ENCODE assay signal across 1 cellular context in the genomic region with DNA sequence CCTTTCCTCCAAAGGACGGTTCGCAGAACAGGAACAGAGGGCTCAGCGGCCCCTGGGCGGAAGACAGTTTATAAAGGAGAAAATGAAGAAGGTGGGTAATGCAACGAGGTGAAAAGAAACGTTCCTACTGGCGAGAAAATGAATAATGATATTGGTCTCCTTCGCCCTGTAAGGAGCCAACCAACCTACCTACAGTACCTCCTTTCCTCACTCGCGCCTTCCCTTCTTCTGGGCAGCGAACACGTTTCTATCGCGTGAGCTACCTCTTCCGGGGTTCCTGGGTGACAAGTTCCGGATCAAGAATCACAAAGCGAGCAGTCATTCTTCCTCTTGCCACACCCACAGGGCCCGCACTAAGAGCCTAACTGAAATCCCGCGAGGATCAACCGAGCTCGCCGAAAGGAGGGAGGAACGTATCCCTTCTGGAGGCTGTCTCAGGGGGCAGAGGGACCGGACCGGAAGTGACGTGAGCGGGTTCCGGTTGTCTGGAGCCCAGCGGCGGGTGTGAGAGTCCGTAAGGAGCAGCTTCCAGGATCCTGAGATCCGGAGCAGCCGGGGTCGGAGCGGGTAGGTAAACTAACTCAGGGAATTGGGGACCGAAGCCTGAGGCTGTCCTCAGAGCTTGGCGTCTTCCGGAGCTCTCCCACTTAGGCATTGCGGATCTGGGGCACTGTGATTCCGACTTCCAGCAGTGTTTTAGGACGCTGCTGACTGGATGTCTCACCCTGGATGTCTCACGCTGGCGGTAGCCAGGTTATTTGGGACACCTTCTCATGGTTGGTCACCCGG.
A peak's percentile ranks its signal among the peaks of the same experiment; 100 is the strongest.
TF ChIP-seq lines count a peak whose summit lies in the region.

A gene (minus strand): TSS at position 249 of the 789 bp plus-strand sequence. CDS start 9,452 bp downstream, outside the sequence.
A gene (plus strand): TSS at position 473 of the 789 bp plus-strand sequence. CDS start 23,793 bp downstream, outside the sequence.

TF ChIP-seq in K562, 482 proteins besides CTCF, POLR2A, EP300 and RAD21 (continued from another document and continues in another):
- TF ChIP-seq TCF3 (CRISPR knock-in tag; IDR thresholded peaks at IDR 0.05) (peak; percentile 3; the same call in 1 of the 2 replicates), POLR2H (tag; IDR thresholded peaks at IDR 0.05; ENCODE audit: low read depth) (peak; percentile 91), L3MBTL2 (IDR thresholded peaks at IDR 0.05) (peak; percentile 88), KDM5B (IDR thresholded peaks at IDR 0.05; ENCODE audit: insufficient replicate concordance, low read depth, low read length) (peak; percentile 84), ZBTB7A (IDR thresholded peaks at IDR 0.05; ENCODE audit: borderline replicate concordance, control insufficient read depth, low read depth, low read length) (no peak), NR2C1 (IDR thresholded peaks at IDR 0.05) (peak; percentile 99), NR2C1 (tag; IDR thresholded peaks at IDR 0.05) (peak; percentile 99), TCFL5 (CRISPR knock-in tag; conservative IDR thresholded peaks at IDR 0.05) (no peak), EP400 (IDR thresholded peaks at IDR 0.05) (peak; percentile 99), DIDO1 (tag; IDR thresholded peaks at IDR 0.05; ENCODE audit: low read depth) (peak; percentile 55), ARID1B (IDR thresholded peaks at IDR 0.05) (no peak), DMBX1 (CRISPR knock-in tag; IDR thresholded peaks at IDR 0.05; ENCODE audit: borderline replicate concordance) (no peak), ZBTB17 (CRISPR knock-in tag; IDR thresholded peaks at IDR 0.05) (no peak), IFI16 (CRISPR knock-in tag; IDR thresholded peaks at IDR 0.05) (no peak), CREB1 (IDR thresholded peaks at IDR 0.05) (peak; percentile 87), CREB1 (CRISPR knock-in tag; IDR thresholded peaks at IDR 0.05) (peak; percentile 93), TBL1XR1 (IDR thresholded peaks at IDR 0.05; ENCODE audit: low read length in 2 of 2) (0 out of 4 replicates have a peak, but pooled peaks of 1 of the 2 experiments have one; percentile 36), SUPT5H (IDR thresholded peaks at IDR 0.05) (peak; percentile 97), ZNF830 (CRISPR knock-in tag; IDR thresholded peaks at IDR 0.05) (no peak), MAFK (IDR thresholded peaks at IDR 0.05; ENCODE audit: low read length) (peak; percentile 59; the same call in 1 of the 2 replicates), ZC3H8 (IDR thresholded peaks at IDR 0.05) (no peak), ZNF57 (CRISPR knock-in tag; IDR thresholded peaks at IDR 0.05) (no peak), CHD2 (IDR thresholded peaks at IDR 0.05; ENCODE audit: low read depth, low read length) (peak; percentile 98), GABPB1 (CRISPR knock-in tag; IDR thresholded peaks at IDR 0.05) (peak; percentile 98), JUND (IDR thresholded peaks at IDR 0.05; ENCODE audit: borderline replicate concordance, low read depth, low read length) (peak; percentile 83), JUND (tag; IDR thresholded peaks at IDR 0.05; ENCODE audit: borderline replicate concordance, low read depth, low read length) (peak; percentile 63; the same call in 2 of the 3 replicates), TFAM (CRISPR knock-in tag; conservative IDR thresholded peaks at IDR 0.05) (no peak), NFIC (IDR thresholded peaks at IDR 0.05) (0 out of 2 replicates have a peak, but pooled peaks have one; percentile 15), DNMT1 (IDR thresholded peaks at IDR 0.05) (0 out of 2 replicates have a peak, but pooled peaks have one; percentile 39), PML (IDR thresholded peaks at IDR 0.05; ENCODE audit: low read length) (peak; percentile 79), PHF8 (IDR thresholded peaks at IDR 0.05; ENCODE audit: borderline replicate concordance, low read length) (peak; percentile 90), PHTF2 (CRISPR knock-in tag; IDR thresholded peaks at IDR 0.05) (peak; percentile 65; the same call in 1 of the 2 replicates), ZNF764 (CRISPR knock-in tag; IDR thresholded peaks at IDR 0.05; ENCODE audit: low read depth) (no peak), CHD4 (IDR thresholded peaks at IDR 0.05; ENCODE audit: insufficient read depth, insufficient replicate concordance, low read depth, low read length, poor library complexity, severe bottlenecking) (no peak), SIN3A (IDR thresholded peaks at IDR 0.05; ENCODE audit: borderline replicate concordance in 2 of 2, control insufficient read depth in 1 of 2, low read depth in 2 of 2, low read length in 2 of 2) (peak; percentile 83 to 97; a peak in 3 of 4 replicates), RBM25 (IDR thresholded peaks at IDR 0.05; ENCODE audit: low read depth, low read length, severe bottlenecking) (peak; percentile 47), ZNF175 (CRISPR knock-in tag; IDR thresholded peaks at IDR 0.05; ENCODE audit: low read depth) (no peak), BRD9 (IDR thresholded peaks at IDR 0.05; ENCODE audit: low read depth, partially characterized antibody) (peak; percentile 64), SIN3B (IDR thresholded peaks at IDR 0.05; ENCODE audit: low read depth) (peak; percentile 44; the same call in 1 of the 2 replicates), CEBPG (CRISPR knock-in tag; IDR thresholded peaks at IDR 0.05) (peak; percentile 61; the same call in 1 of the 2 replicates), CEBPG (tag; conservative IDR thresholded peaks at IDR 0.05 in 1 of 2, IDR thresholded peaks at IDR 0.05 in 1 of 2) (peak in 1 of 2 experiments; percentile 47; a peak in 2 of 4 replicates), ATF7 (IDR thresholded peaks at IDR 0.05) (peak; percentile 92), JUN (IDR thresholded peaks at IDR 0.05; ENCODE audit: borderline replicate concordance, low read depth, low read length) (peak; percentile 37; the same call in 1 of the 2 replicates), JUN (CRISPR knock-in tag; IDR thresholded peaks at IDR 0.05; ENCODE audit: borderline replicate concordance) (no peak), YY1 (IDR thresholded peaks at IDR 0.05; ENCODE audit: borderline replicate concordance in 1 of 3, control insufficient read depth in 1 of 3, extremely low read depth in 1 of 3, insufficient read depth in 3 of 3, insufficient read length in 1 of 3, insufficient replicate concordance in 2 of 3, low read depth in 1 of 3, low read length in 2 of 3) (peak in 1 of 3 experiments; percentile 57), ETV6 (IDR thresholded peaks at IDR 0.05; ENCODE audit: borderline replicate concordance in 1 of 2, low read depth in 2 of 2, low read length in 1 of 2) (0 out of 4 replicates have a peak, but pooled peaks of 1 of the 2 experiments have one; percentile 23), ETV6 (CRISPR knock-in tag; IDR thresholded peaks at IDR 0.05; ENCODE audit: borderline replicate concordance) (no peak)
- TF ChIP-seq, protein P1, sequence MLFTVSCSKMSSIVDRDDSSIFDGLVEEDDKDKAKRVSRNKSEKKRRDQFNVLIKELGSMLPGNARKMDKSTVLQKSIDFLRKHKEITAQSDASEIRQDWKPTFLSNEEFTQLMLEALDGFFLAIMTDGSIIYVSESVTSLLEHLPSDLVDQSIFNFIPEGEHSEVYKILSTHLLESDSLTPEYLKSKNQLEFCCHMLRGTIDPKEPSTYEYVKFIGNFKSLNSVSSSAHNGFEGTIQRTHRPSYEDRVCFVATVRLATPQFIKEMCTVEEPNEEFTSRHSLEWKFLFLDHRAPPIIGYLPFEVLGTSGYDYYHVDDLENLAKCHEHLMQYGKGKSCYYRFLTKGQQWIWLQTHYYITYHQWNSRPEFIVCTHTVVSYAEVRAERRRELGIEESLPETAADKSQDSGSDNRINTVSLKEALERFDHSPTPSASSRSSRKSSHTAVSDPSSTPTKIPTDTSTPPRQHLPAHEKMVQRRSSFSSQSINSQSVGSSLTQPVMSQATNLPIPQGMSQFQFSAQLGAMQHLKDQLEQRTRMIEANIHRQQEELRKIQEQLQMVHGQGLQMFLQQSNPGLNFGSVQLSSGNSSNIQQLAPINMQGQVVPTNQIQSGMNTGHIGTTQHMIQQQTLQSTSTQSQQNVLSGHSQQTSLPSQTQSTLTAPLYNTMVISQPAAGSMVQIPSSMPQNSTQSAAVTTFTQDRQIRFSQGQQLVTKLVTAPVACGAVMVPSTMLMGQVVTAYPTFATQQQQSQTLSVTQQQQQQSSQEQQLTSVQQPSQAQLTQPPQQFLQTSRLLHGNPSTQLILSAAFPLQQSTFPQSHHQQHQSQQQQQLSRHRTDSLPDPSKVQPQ (CRISPR knock-in tag; IDR thresholded peaks at IDR 0.05; ENCODE audit: borderline replicate concordance): no peak
- TF ChIP-seq, protein P2, sequence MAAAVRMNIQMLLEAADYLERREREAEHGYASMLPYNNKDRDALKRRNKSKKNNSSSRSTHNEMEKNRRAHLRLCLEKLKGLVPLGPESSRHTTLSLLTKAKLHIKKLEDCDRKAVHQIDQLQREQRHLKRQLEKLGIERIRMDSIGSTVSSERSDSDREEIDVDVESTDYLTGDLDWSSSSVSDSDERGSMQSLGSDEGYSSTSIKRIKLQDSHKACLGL (CRISPR knock-in tag; IDR thresholded peaks at IDR 0.05; ENCODE audit: borderline replicate concordance, poor library complexity, severe bottlenecking): peak; percentile 91
- TF ChIP-seq, protein P3, sequence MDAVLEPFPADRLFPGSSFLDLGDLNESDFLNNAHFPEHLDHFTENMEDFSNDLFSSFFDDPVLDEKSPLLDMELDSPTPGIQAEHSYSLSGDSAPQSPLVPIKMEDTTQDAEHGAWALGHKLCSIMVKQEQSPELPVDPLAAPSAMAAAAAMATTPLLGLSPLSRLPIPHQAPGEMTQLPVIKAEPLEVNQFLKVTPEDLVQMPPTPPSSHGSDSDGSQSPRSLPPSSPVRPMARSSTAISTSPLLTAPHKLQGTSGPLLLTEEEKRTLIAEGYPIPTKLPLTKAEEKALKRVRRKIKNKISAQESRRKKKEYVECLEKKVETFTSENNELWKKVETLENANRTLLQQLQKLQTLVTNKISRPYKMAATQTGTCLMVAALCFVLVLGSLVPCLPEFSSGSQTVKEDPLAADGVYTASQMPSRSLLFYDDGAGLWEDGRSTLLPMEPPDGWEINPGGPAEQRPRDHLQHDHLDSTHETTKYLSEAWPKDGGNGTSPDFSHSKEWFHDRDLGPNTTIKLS (IDR thresholded peaks at IDR 0.05; ENCODE audit: borderline replicate concordance, low read depth): peak; percentile 93
- TF ChIP-seq, protein P4, sequence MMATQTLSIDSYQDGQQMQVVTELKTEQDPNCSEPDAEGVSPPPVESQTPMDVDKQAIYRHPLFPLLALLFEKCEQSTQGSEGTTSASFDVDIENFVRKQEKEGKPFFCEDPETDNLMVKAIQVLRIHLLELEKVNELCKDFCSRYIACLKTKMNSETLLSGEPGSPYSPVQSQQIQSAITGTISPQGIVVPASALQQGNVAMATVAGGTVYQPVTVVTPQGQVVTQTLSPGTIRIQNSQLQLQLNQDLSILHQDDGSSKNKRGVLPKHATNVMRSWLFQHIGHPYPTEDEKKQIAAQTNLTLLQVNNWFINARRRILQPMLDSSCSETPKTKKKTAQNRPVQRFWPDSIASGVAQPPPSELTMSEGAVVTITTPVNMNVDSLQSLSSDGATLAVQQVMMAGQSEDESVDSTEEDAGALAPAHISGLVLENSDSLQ (IDR thresholded peaks at IDR 0.05): peak; percentile 93
- TF ChIP-seq, protein P5, sequence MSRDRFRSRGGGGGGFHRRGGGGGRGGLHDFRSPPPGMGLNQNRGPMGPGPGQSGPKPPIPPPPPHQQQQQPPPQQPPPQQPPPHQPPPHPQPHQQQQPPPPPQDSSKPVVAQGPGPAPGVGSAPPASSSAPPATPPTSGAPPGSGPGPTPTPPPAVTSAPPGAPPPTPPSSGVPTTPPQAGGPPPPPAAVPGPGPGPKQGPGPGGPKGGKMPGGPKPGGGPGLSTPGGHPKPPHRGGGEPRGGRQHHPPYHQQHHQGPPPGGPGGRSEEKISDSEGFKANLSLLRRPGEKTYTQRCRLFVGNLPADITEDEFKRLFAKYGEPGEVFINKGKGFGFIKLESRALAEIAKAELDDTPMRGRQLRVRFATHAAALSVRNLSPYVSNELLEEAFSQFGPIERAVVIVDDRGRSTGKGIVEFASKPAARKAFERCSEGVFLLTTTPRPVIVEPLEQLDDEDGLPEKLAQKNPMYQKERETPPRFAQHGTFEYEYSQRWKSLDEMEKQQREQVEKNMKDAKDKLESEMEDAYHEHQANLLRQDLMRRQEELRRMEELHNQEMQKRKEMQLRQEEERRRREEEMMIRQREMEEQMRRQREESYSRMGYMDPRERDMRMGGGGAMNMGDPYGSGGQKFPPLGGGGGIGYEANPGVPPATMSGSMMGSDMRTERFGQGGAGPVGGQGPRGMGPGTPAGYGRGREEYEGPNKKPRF (IDR thresholded peaks at IDR 0.05; ENCODE audit: low read depth, low read length): no peak
- TF ChIP-seq, protein P6, sequence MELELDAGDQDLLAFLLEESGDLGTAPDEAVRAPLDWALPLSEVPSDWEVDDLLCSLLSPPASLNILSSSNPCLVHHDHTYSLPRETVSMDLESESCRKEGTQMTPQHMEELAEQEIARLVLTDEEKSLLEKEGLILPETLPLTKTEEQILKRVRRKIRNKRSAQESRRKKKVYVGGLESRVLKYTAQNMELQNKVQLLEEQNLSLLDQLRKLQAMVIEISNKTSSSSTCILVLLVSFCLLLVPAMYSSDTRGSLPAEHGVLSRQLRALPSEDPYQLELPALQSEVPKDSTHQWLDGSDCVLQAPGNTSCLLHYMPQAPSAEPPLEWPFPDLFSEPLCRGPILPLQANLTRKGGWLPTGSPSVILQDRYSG (tag; conservative IDR thresholded peaks at IDR 0.05; ENCODE audit: low read depth): peak; percentile 56; the same call in 1 of the 2 replicates
- TF ChIP-seq, protein P7, sequence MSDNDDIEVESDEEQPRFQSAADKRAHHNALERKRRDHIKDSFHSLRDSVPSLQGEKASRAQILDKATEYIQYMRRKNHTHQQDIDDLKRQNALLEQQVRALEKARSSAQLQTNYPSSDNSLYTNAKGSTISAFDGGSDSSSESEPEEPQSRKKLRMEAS (CRISPR knock-in tag; IDR thresholded peaks at IDR 0.05): peak; percentile 84
- TF ChIP-seq, protein P8, sequence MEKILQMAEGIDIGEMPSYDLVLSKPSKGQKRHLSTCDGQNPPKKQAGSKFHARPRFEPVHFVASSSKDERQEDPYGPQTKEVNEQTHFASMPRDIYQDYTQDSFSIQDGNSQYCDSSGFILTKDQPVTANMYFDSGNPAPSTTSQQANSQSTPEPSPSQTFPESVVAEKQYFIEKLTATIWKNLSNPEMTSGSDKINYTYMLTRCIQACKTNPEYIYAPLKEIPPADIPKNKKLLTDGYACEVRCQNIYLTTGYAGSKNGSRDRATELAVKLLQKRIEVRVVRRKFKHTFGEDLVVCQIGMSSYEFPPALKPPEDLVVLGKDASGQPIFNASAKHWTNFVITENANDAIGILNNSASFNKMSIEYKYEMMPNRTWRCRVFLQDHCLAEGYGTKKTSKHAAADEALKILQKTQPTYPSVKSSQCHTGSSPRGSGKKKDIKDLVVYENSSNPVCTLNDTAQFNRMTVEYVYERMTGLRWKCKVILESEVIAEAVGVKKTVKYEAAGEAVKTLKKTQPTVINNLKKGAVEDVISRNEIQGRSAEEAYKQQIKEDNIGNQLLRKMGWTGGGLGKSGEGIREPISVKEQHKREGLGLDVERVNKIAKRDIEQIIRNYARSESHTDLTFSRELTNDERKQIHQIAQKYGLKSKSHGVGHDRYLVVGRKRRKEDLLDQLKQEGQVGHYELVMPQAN (IDR thresholded peaks at IDR 0.05; ENCODE audit: borderline replicate concordance): peak; percentile 99
- TF ChIP-seq, protein P9, sequence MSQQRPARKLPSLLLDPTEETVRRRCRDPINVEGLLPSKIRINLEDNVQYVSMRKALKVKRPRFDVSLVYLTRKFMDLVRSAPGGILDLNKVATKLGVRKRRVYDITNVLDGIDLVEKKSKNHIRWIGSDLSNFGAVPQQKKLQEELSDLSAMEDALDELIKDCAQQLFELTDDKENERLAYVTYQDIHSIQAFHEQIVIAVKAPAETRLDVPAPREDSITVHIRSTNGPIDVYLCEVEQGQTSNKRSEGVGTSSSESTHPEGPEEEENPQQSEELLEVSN (IDR thresholded peaks at IDR 0.05; ENCODE audit: borderline replicate concordance in 1 of 2, extremely low read depth in 1 of 2, insufficient read depth in 1 of 2, insufficient read length in 1 of 2, low read depth in 1 of 2, low read length in 1 of 2, poor library complexity in 1 of 2, severe bottlenecking in 1 of 2): peak; percentile 28 to 76
